ENCODE assay signal across 15 cellular contexts in genomic region chr1:248788327-248788726, GRCh38. TPM values are rescaled to one million over a fixed set of nuclear protein-coding genes. Genes with fewer than 3 reads are reported as not detected.
DNase-seq lines count a peak whose midpoint lies in the region; ATAC-seq and TF ChIP-seq lines count a peak whose summit lies in the region.
"Had no signal": no experiment of that assay in that cellular context is flagged by ENCODE, and none has a peak within 500 bp of the region (broad histone marks: within the 10 kb centered on the region; RNA-seq: fewer than 3 reads in every experiment).

No MANE protein-coding gene starts in this region.

- H3K4me1 ChIP-seq in colonic mucosa (no peaks in the 10 kb centered on the region), neutrophil (ENCODE audit: control insufficient read depth in 1 of 2, insufficient read depth in 1 of 2, low read depth in 1 of 2, low read length in 1 of 2) (peaks cover 65 to 74% of the 10 kb centered on the region in 2 experiments)

- H3K4me3 ChIP-seq in colonic mucosa: no peak overlapping the region
- H3K4me3 ChIP-seq in neutrophil (ENCODE audit: low read depth in 1 of 2, low read length in 1 of 2): no peak overlapping the region
- H3K4me3 ChIP-seq: GM23338 had no signal

- H3K27ac ChIP-seq in colonic mucosa (peak overlapping the region; percentile 14), neutrophil (peak overlapping the region; percentile 82)

- peak; percentile 18 for DNase-seq in activated CD8-positive, alpha-beta memory T cell treated with anti-CD3 and anti-CD28 coated beads, Interleukin-2, amount 10 ng/mL, durations not matched to agents 7 days and 5 days
- no peak for DNase-seq in activated CD8-positive, alpha-beta memory T cell treated with anti-CD3 and anti-CD28 coated beads, Interleukin-2, amount 50 U/mL, for 4 hours
- DNase-seq in colonic mucosa (no peak), medulla oblongata (ENCODE audit: extremely low spot score) (no peak), NCI-H748 (lab: John Stamatoyannopoulos, UW; ENCODE audit: unreplicated experiment) (no peak)
- no peak for DNase-seq in activated T-helper 1 cell treated with anti-CD3 and anti-CD28 coated beads, Interleukin-12 subunit alpha, Interleukin-12 subunit beta, Interleukin-2, Interleukin-4 antibody, amounts not matched to agents 30 ng/mL and 10 ng/mL and 1 ng/mL, durations not matched to agents 14 hours and 24 hours and 36 hours (ENCODE audit: low spot score)
- DNase-seq: CD8-positive, alpha-beta T cell; COR-L47; DMS79; H7 had no signal

- H3K36me3 ChIP-seq in colonic mucosa: no peaks in the 10 kb centered on the region
- peaks cover 5% of the 10 kb centered on the region for H3K36me3 ChIP-seq in neutrophil

- no peak for ATAC-seq in activated CD8-positive, alpha-beta memory T cell treated with anti-CD3 and anti-CD28 coated beads, Interleukin-2, amount 10 ng/mL, durations not matched to agents 7 days and 5 days
- ATAC-seq: CD8-positive, alpha-beta T cell; GM23338 had no signal

- H3K9me3 ChIP-seq in colonic mucosa (no peaks in the 10 kb centered on the region), neutrophil (no peaks in the 10 kb centered on the region)

- H3K9me3 Mint-ChIP-seq in activated CD8-positive, alpha-beta memory T cell treated with anti-CD3 and anti-CD28 coated beads, Interleukin-2, amount 10 ng/mL, durations not matched to agents 7 days and 5 days (ENCODE audit: low read depth): no peaks in the 10 kb centered on the region
- H3K9me3 Mint-ChIP-seq in activated T-helper 1 cell treated with anti-CD3 and anti-CD28 coated beads, Interleukin-12 subunit alpha, Interleukin-12 subunit beta, Interleukin-2, Interleukin-4 antibody, amounts not matched to agents 30 ng/mL and 10 ng/mL and 1 ng/mL, durations not matched to agents 14 hours and 24 hours and 36 hours: no peaks in the 10 kb centered on the region
- H3K9me3 Mint-ChIP-seq: CD8-positive, alpha-beta T cell had no signal

- H3K4me1 Mint-ChIP-seq in activated CD8-positive, alpha-beta memory T cell treated with anti-CD3 and anti-CD28 coated beads, Interleukin-2, amount 10 ng/mL, durations not matched to agents 7 days and 5 days: peaks cover 21% of the 10 kb centered on the region
- peaks cover 5% of the 10 kb centered on the region for H3K4me1 Mint-ChIP-seq in activated T-helper 1 cell treated with anti-CD3 and anti-CD28 coated beads, Interleukin-12 subunit alpha, Interleukin-12 subunit beta, Interleukin-2, Interleukin-4 antibody, amounts not matched to agents 30 ng/mL and 10 ng/mL and 1 ng/mL, durations not matched to agents 14 hours and 24 hours and 36 hours (ENCODE audit: low read depth)
- H3K4me1 Mint-ChIP-seq: GM23338 had no signal

- no peak overlapping the region for H3K4me3 Mint-ChIP-seq in activated CD8-positive, alpha-beta memory T cell treated with anti-CD3 and anti-CD28 coated beads, Interleukin-2, amount 10 ng/mL, durations not matched to agents 7 days and 5 days
- H3K4me3 Mint-ChIP-seq in activated T-helper 1 cell treated with anti-CD3 and anti-CD28 coated beads, Interleukin-12 subunit alpha, Interleukin-12 subunit beta, Interleukin-2, Interleukin-4 antibody, amounts not matched to agents 30 ng/mL and 10 ng/mL and 1 ng/mL, durations not matched to agents 14 hours and 24 hours and 36 hours: no peak overlapping the region
- H3K4me3 Mint-ChIP-seq: B cell; CD14-positive monocyte; CD8-positive, alpha-beta T cell; GM23338 had no signal

- TF ChIP-seq CTCF in colonic mucosa (IDR thresholded peaks at IDR 0.05): no peak
- TF ChIP-seq CTCF in neutrophil (IDR thresholded peaks at IDR 0.05): no peak

- H3K36me3 Mint-ChIP-seq in activated CD8-positive, alpha-beta memory T cell treated with anti-CD3 and anti-CD28 coated beads, Interleukin-2, amount 10 ng/mL, durations not matched to agents 7 days and 5 days: no peaks in the 10 kb centered on the region
- H3K36me3 Mint-ChIP-seq in activated T-helper 1 cell treated with anti-CD3 and anti-CD28 coated beads, Interleukin-12 subunit alpha, Interleukin-12 subunit beta, Interleukin-2, Interleukin-4 antibody, amounts not matched to agents 30 ng/mL and 10 ng/mL and 1 ng/mL, durations not matched to agents 14 hours and 24 hours and 36 hours (ENCODE audit: low read depth): no peaks in the 10 kb centered on the region
- H3K36me3 Mint-ChIP-seq: CD14-positive monocyte; CD8-positive, alpha-beta T cell had no signal

- no peak overlapping the region for H3K9ac ChIP-seq in colonic mucosa (ENCODE audit: low read depth in 2 of 2, low read length in 2 of 2)

- intact Hi-C loops in colonic mucosa (cut with DNase I): no loop called here
- intact Hi-C loops in activated T-helper 1 cell treated with anti-CD3 and anti-CD28 coated beads, Interleukin-12 subunit alpha, Interleukin-12 subunit beta, Interleukin-2, Interleukin-4 antibody, amounts not matched to agents 30 ng/mL and 10 ng/mL and 1 ng/mL, durations not matched to agents 14 hours and 24 hours and 36 hours (cut with micrococcal nuclease): no loop called here

- CTCF ChIA-PET in activated CD8-positive, alpha-beta memory T cell treated with anti-CD3 and anti-CD28 coated beads, Interleukin-2, amount 10 ng/mL, durations not matched to agents 7 days and 5 days (lab: Charles Lee): no interaction called here

- H3K27me3 ChIP-seq in colonic mucosa (no peaks in the 10 kb centered on the region), neutrophil (no peaks in the 10 kb centered on the region)

- peaks cover 18% of the 10 kb centered on the region for H3K27me3 Mint-ChIP-seq in activated CD8-positive, alpha-beta memory T cell treated with anti-CD3 and anti-CD28 coated beads, Interleukin-2, amount 10 ng/mL, durations not matched to agents 7 days and 5 days
- peaks cover 11% of the 10 kb centered on the region for H3K27me3 Mint-ChIP-seq in activated T-helper 1 cell treated with anti-CD3 and anti-CD28 coated beads, Interleukin-12 subunit alpha, Interleukin-12 subunit beta, Interleukin-2, Interleukin-4 antibody, amounts not matched to agents 30 ng/mL and 10 ng/mL and 1 ng/mL, durations not matched to agents 14 hours and 24 hours and 36 hours (ENCODE audit: insufficient read depth)
- H3K27me3 Mint-ChIP-seq: B cell had no signal

- no peak overlapping the region for H3K27ac Mint-ChIP-seq in activated CD8-positive, alpha-beta memory T cell treated with anti-CD3 and anti-CD28 coated beads, Interleukin-2, amount 10 ng/mL, durations not matched to agents 7 days and 5 days
- no peak overlapping the region for H3K27ac Mint-ChIP-seq in activated T-helper 1 cell treated with anti-CD3 and anti-CD28 coated beads, Interleukin-12 subunit alpha, Interleukin-12 subunit beta, Interleukin-2, Interleukin-4 antibody, amounts not matched to agents 30 ng/mL and 10 ng/mL and 1 ng/mL, durations not matched to agents 14 hours and 24 hours and 36 hours
- H3K27ac Mint-ChIP-seq: B cell; CD8-positive, alpha-beta T cell; GM23338 had no signal

RNA-seq across cellular contexts. Expression of gene LYPD8, which starts 32.8 kb away (rescaled TPM):
- total RNA-seq in activated CD8-positive, alpha-beta memory T cell treated with anti-CD3 and anti-CD28 coated beads, Interleukin-2, amount 10 ng/mL, durations not matched to agents 7 days and 5 days: not detected
- 100 to 1,000 TPM in 1 of 2 donors, 10 to 100 TPM in 1; 40.8 to 310 TPM for total RNA-seq in colonic mucosa
- total RNA-seq in activated T-helper 1 cell treated with anti-CD3 and anti-CD28 coated beads, Interleukin-12 subunit alpha, Interleukin-12 subunit beta, Interleukin-2, Interleukin-4 antibody, amounts not matched to agents 30 ng/mL and 10 ng/mL and 1 ng/mL, durations not matched to agents 14 hours and 24 hours and 36 hours: not detected in 2 replicates
- total RNA-seq: B cell; CD8-positive, alpha-beta T cell; G401; GM23338; H7 had no signal

RNA-seq across cellular contexts. Expression of gene SH3BP5L, which starts 37.4 kb away (rescaled TPM):
- total RNA-seq in activated CD8-positive, alpha-beta memory T cell treated with anti-CD3 and anti-CD28 coated beads, Interleukin-2, amount 10 ng/mL, durations not matched to agents 7 days and 5 days: 10 to 100 TPM; 27.4 to 27.9 TPM
- total RNA-seq in colonic mucosa: 10 to 100 TPM; 24.2 to 30.5 TPM
- total RNA-seq in activated T-helper 1 cell treated with anti-CD3 and anti-CD28 coated beads, Interleukin-12 subunit alpha, Interleukin-12 subunit beta, Interleukin-2, Interleukin-4 antibody, amounts not matched to agents 30 ng/mL and 10 ng/mL and 1 ng/mL, durations not matched to agents 14 hours and 24 hours and 36 hours: 29.0 and 30.9 TPM in 2 replicates

RNA-seq across cellular contexts. Expression of gene ZNF672, which starts 49.7 kb away (rescaled TPM):
- 10 to 100 TPM; 53.8 to 72.3 TPM for total RNA-seq in activated CD8-positive, alpha-beta memory T cell treated with anti-CD3 and anti-CD28 coated beads, Interleukin-2, amount 10 ng/mL, durations not matched to agents 7 days and 5 days
- 10 to 100 TPM; 27.8 to 57.4 TPM for total RNA-seq in colonic mucosa
- total RNA-seq in activated T-helper 1 cell treated with anti-CD3 and anti-CD28 coated beads, Interleukin-12 subunit alpha, Interleukin-12 subunit beta, Interleukin-2, Interleukin-4 antibody, amounts not matched to agents 30 ng/mL and 10 ng/mL and 1 ng/mL, durations not matched to agents 14 hours and 24 hours and 36 hours: 42.3 and 45.2 TPM in 2 replicates

Comparison
In these comparisons a context has a peak if more than half of its experiments do, and no peak if none do; other contexts are left out.
1. RNA of gene LYPD8, which starts 32.8 kb away (total RNA-seq): 40.8 to 310 TPM in colonic mucosa; not detected in activated CD8-positive, alpha-beta memory T cell treated with anti-CD3 and anti-CD28 coated beads, Interleukin-2, amount 10 ng/mL, durations not matched to agents 7 days and 5 days and not detected in activated T-helper 1 cell treated with anti-CD3 and anti-CD28 coated beads, Interleukin-12 subunit alpha, Interleukin-12 subunit beta, Interleukin-2, Interleukin-4 antibody, amounts not matched to agents 30 ng/mL and 10 ng/mL and 1 ng/mL, durations not matched to agents 14 hours and 24 hours and 36 hours; every median in the first group is over 10 times any median in the second.